In the genomic region with DNA sequence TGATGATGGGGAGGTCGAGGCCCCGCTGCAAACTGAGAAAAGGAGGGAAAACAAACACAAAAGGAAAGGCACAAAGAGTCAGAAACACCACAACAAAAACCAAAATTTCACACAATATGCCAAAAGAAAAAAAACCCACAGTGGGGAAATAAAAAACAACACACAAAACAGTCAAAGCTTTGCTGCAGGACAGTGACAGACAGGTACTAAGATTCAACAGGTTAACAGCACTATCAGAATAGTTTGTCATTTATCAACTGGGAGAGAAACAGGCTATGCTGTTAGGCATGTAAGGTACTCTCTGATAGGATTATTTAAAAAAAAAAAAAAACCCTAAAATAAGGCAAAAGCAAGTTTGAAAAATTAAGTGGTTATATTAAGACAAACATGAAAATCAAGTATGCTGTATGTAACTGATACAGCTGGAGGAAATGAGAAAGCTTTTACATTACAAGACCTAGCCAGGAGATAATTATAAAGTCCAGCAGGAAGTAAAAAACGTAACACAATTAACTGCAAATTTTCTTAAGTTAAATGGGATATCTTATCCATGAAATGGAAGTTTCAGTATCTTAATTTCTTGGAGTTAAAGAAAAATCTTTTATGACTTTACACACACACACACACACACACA, we compare ENCODE assay signal across 20 cellular contexts.
"Had no signal": no experiment of that assay in that cellular context is flagged by ENCODE, and none has a peak within 500 bp of the region (broad histone marks: within the 10 kb centered on the region; RNA-seq: fewer than 3 reads in every experiment).

No MANE protein-coding gene starts in this region.

- H3K27ac Mint-ChIP-seq: activated naive CD8-positive, alpha-beta T cell; activated T-helper 2 cell treated with anti-CD3 and anti-CD28 coated beads, Interferon-gamma antibody, Interleukin-2, Interleukin-4, amounts not matched to agents 10 μg/mL and 5 μg/mL and 100 μg/mL, durations not matched to agents 14 hours and 24 hours and 36 hours; T-helper 1 cell treated with Interleukin-12 subunit alpha and Interleukin-12 subunit beta and Interleukin-4 antibody, amounts not matched to agents 30 μg/mL and 1 μg/mL, for 36 hours had no signal

- H3K36me3 ChIP-seq: colonic mucosa, gastrocnemius medialis, ovary, prostate gland, thoracic aorta, upper lobe of left lung had no signal

- H3K9me3 Mint-ChIP-seq: activated T-cell treated with anti-CD3 and anti-CD28 coated beads, Interleukin-2, amount 50 U/mL, for 4 hours; activated T-helper 2 cell treated with anti-CD3 and anti-CD28 coated beads, Interferon-gamma antibody, Interleukin-2, Interleukin-4, amounts not matched to agents 10 μg/mL and 5 μg/mL and 100 μg/mL, durations not matched to agents 14 hours and 24 hours and 36 hours; naive thymus-derived CD4-positive, alpha-beta T cell; T-helper 1 cell treated with Interleukin-12 subunit alpha and Interleukin-12 subunit beta and Interleukin-4 antibody, amounts not matched to agents 30 μg/mL and 1 μg/mL, for 36 hours had no signal

- H3K4me3 ChIP-seq: colonic mucosa, dorsolateral prefrontal cortex, esophagus muscularis mucosa, gastrocnemius medialis, ovary, prostate gland, thoracic aorta, upper lobe of left lung had no signal

- H3K27ac ChIP-seq: colonic mucosa, dorsolateral prefrontal cortex, esophagus muscularis mucosa, ovary, prostate gland, thoracic aorta, upper lobe of left lung, VCaP had no signal

- H3K27me3 ChIP-seq: colonic mucosa, dorsolateral prefrontal cortex, esophagus muscularis mucosa, gastrocnemius medialis, ovary, upper lobe of left lung had no signal

- H3K4me3 Mint-ChIP-seq: activated naive CD8-positive, alpha-beta T cell; activated T-cell treated with anti-CD3 and anti-CD28 coated beads, Interleukin-2, amount 50 U/mL, for 4 hours; naive thymus-derived CD4-positive, alpha-beta T cell; T-helper 1 cell treated with Interleukin-12 subunit alpha and Interleukin-12 subunit beta and Interleukin-4 antibody, amounts not matched to agents 30 μg/mL and 1 μg/mL, for 36 hours had no signal

- ATAC-seq: activated T-cell treated with anti-CD3 and anti-CD28 coated beads, Interleukin-2, amount 50 U/mL, for 4 hours; gastrocnemius medialis; naive thymus-derived CD4-positive, alpha-beta T cell had no signal

- DNase-seq: activated CD4-positive, CD25-positive, alpha-beta regulatory T cell treated with anti-CD3 and anti-CD28 coated beads, Interleukin-2, amount 50 U/mL, for 72 hours; activated naive CD4-positive, alpha-beta T cell; activated T-cell treated with anti-CD3 and anti-CD28 coated beads, Interleukin-2, amount 50 U/mL, for 4 hours; colonic mucosa; dorsolateral prefrontal cortex; gastrocnemius medialis; mesenchymal stem cell; naive thymus-derived CD4-positive, alpha-beta T cell; ovary; stimulated activated CD4-positive, alpha-beta T cell treated with anti-CD3 and anti-CD28 coated beads, Interleukin-2, amount 100 ng/mL, for 48 hours; stimulated activated naive CD4-positive, alpha-beta T cell treated with Interleukin-2 at 50 U/mL for 16 hours; T1000; upper lobe of left lung had no signal

- H3K27me3 Mint-ChIP-seq: activated naive CD8-positive, alpha-beta T cell; naive thymus-derived CD4-positive, alpha-beta T cell had no signal

- H3K4me1 ChIP-seq: prostate gland had no signal

- H3K9me3 ChIP-seq: colonic mucosa, esophagus muscularis mucosa, gastrocnemius medialis, ovary, prostate gland, thoracic aorta, upper lobe of left lung had no signal
